Comparison of ENCODE assay signal across 25 cellular contexts in the genomic region with DNA sequence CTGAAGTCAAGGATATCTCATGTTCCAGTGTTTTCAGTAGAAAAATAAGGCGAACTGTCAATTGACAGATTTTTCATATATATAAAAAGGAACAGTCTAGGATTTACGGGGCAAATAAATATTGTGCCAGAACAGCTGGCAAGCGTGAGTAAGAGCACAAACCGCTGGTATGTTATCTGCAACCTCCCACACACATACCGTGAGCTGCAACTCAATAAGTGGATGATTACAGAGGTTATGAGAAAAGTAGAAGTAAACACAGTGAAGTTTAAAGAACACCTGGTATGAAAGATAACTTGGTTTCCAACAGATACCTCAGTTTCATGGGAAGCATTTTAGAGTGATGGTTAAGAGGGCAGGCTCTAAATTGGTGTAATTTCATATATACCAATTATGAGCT.
DNase-seq lines count a peak whose midpoint lies in the region; ATAC-seq, FAIRE-seq and TF ChIP-seq lines count a peak whose summit lies in the region.
"Had no signal": no experiment of that assay in that cellular context is flagged by ENCODE, and none has a peak within 500 bp of the region (broad histone marks: within the 10 kb centered on the region; RNA-seq: fewer than 3 reads in every experiment).

No MANE protein-coding gene starts in this region.

- dilution Hi-C loops in IMR-90 (cut with HindIII; ENCODE audit: low sequenced_read_pairs, unreplicated experiment) = no loop called here

- H4K20me1 ChIP-seq in IMR-90 (ENCODE audit: insufficient read depth, low read length) (no peaks in the 10 kb centered on the region), astrocyte (ENCODE audit: insufficient read depth, low read length) (no peaks in the 10 kb centered on the region), PC-9 (ENCODE audit: insufficient read depth) (no peaks in the 10 kb centered on the region)
- H4K20me1 ChIP-seq: BLaER1 treated with 17β-estradiol and CSF1 and Interleukin-3, amounts not matched to agents 10 nM and 100 nM had no signal

- H4K91ac ChIP-seq in IMR-90 (ENCODE audit: insufficient read depth, low read depth, low read length) = no peak overlapping the region

- peaks cover 3% of the 10 kb centered on the region for H3K27me3 Mint-ChIP-seq in astrocyte (ENCODE audit: low read depth, unreplicated experiment)
- H3K27me3 Mint-ChIP-seq in activated CD4-positive, alpha-beta T cell treated with anti-CD3 and anti-CD28 coated beads, Interleukin-2, amount 10 ng/mL, durations not matched to agents 7 days and 5 days = no peaks in the 10 kb centered on the region

- no peaks in the 10 kb centered on the region for H3K4me1 Mint-ChIP-seq in astrocyte (ENCODE audit: low read depth, unreplicated experiment)
- no peaks in the 10 kb centered on the region for H3K4me1 Mint-ChIP-seq in activated CD4-positive, alpha-beta T cell treated with anti-CD3 and anti-CD28 coated beads, Interleukin-2, amount 10 ng/mL, durations not matched to agents 7 days and 5 days

- no peak overlapping the region for H3K9ac ChIP-seq in IMR-90 (ENCODE audit: low read depth, low read length)
- H3K9ac ChIP-seq in astrocyte (ENCODE audit: low read length) = no peak overlapping the region
- H3K9ac ChIP-seq: BLaER1 treated with 17β-estradiol and CSF1 and Interleukin-3, amounts not matched to agents 10 nM and 100 nM; KMS-11 had no signal

- in situ Hi-C loops in IMR-90 (cut with MboI; ENCODE audit: low sequenced_read_pairs) = no loop called here

- H3K36me3 Mint-ChIP-seq in astrocyte (ENCODE audit: low read depth, unreplicated experiment) = no peaks in the 10 kb centered on the region
- H3K36me3 Mint-ChIP-seq in activated CD4-positive, alpha-beta T cell treated with anti-CD3 and anti-CD28 coated beads, Interleukin-2, amount 10 ng/mL, durations not matched to agents 7 days and 5 days (ENCODE audit: low read depth) = no peaks in the 10 kb centered on the region

- BruUV-seq in IMR-90 (replicated peaks; lab: Mats Ljungman, UMichigan) = no TSS peak
- no TSS peak for BruUV-seq in PC-9 (replicated peaks; lab: Mats Ljungman, UMichigan)

- H3K9me3 Mint-ChIP-seq in astrocyte (ENCODE audit: unreplicated experiment) = no peaks in the 10 kb centered on the region
- H3K9me3 Mint-ChIP-seq in activated CD4-positive, alpha-beta T cell treated with anti-CD3 and anti-CD28 coated beads, Interleukin-2, amount 10 ng/mL, durations not matched to agents 7 days and 5 days = no peaks in the 10 kb centered on the region
- H3K9me3 Mint-ChIP-seq: GM23338 had no signal

- no peak overlapping the region for H2BK20ac ChIP-seq in IMR-90 (ENCODE audit: low read depth, low read length)

- intact Hi-C loops in IMR-90 (cut with micrococcal nuclease) = no loop called here
- intact Hi-C loops in PC-9 (cut with micrococcal nuclease; ENCODE audit: unreplicated experiment) = no loop called here

- no peak for TF ChIP-seq POLR2A in IMR-90 (IDR thresholded peaks at IDR 0.05; ENCODE audit: low read depth, low read length)

- peak; percentile 8 for DNase-seq in COLO829 (ENCODE audit: low spot score)
- DNase-seq in IMR-90 = peak; percentile 65
- DNase-seq in astrocyte (ENCODE audit: low read depth) = peak; percentile 65
- peak; percentile 50 for DNase-seq in left kidney (ENCODE audit: low read depth, low spot score)
- DNase-seq in PC-9 = no peak
- no peak for DNase-seq in NCI-H69 (lab: John Stamatoyannopoulos, UW)
- no peak for DNase-seq in activated CD4-positive, alpha-beta T cell treated with anti-CD3 and anti-CD28 coated beads, Interleukin-2, amount 10 ng/mL, durations not matched to agents 7 days and 5 days
- DNase-seq: activated CD8-positive, alpha-beta memory T cell treated with anti-CD3 and anti-CD28 coated beads, Interleukin-2, amount 50 U/mL, for 4 hours; dermis blood vessel endothelial cell; foreskin melanocyte; GDM1; hippocampal formation; NCI-H2081; stimulated activated CD4-positive, alpha-beta T cell treated with anti-CD3 and anti-CD28 coated beads, Interleukin-2, amount 100 ng/mL, for 24 hours; stimulated activated naive CD4-positive, alpha-beta T cell; SW 1271 had no signal

- TF ChIP-seq RAD21 in IMR-90 (IDR thresholded peaks at IDR 0.05; ENCODE audit: low read length) = no peak

- no peaks in the 10 kb centered on the region for H3K79me1 ChIP-seq in IMR-90 (ENCODE audit: low read depth in 1 of 2, low read length in 2 of 2)

- FAIRE-seq in astrocyte (lab: Jason Lieb, UNC) = no peak
- FAIRE-seq: endothelial cell of umbilical vein, GM19239 had no signal

- H4K8ac ChIP-seq in IMR-90 (ENCODE audit: low read depth in 2 of 2, low read length in 2 of 2) = no peak overlapping the region

- no peak overlapping the region for H4K5ac ChIP-seq in IMR-90 (ENCODE audit: low read depth, low read length)

- H3K79me2 ChIP-seq in astrocyte (ENCODE audit: insufficient read depth, low read length) (no peaks in the 10 kb centered on the region), PC-9 (ENCODE audit: low read depth) (no peaks in the 10 kb centered on the region)

- no CpG with 5 or more reads among the region's 5 CpGs for WGBS in IMR-90 (ENCODE audit: extremely low coverage in 2 of 2, insufficient read length in 1 of 2), 2 experiments

- H3K4me3 Mint-ChIP-seq in astrocyte (ENCODE audit: unreplicated experiment) = no peak overlapping the region
- H3K4me3 Mint-ChIP-seq in activated CD4-positive, alpha-beta T cell treated with anti-CD3 and anti-CD28 coated beads, Interleukin-2, amount 10 ng/mL, durations not matched to agents 7 days and 5 days = no peak overlapping the region
- H3K4me3 Mint-ChIP-seq: GM23338 had no signal

- H3K36me3 ChIP-seq in IMR-90 (ENCODE audit: control insufficient read depth, insufficient read depth, low read length) (no peaks in the 10 kb centered on the region), astrocyte (ENCODE audit: insufficient read depth, low read length) (no peaks in the 10 kb centered on the region), PC-9 (ENCODE audit: low read depth) (no peaks in the 10 kb centered on the region)
- H3K36me3 ChIP-seq: BLaER1 treated with 17β-estradiol and CSF1 and Interleukin-3, amounts not matched to agents 10 nM and 100 nM; breast epithelium; thoracic aorta had no signal

- no peaks in the 10 kb centered on the region for H3K9me2 ChIP-seq in PC-9 (ENCODE audit: insufficient read depth)

- H2BK5ac ChIP-seq in IMR-90 (ENCODE audit: low read depth, low read length, poor library complexity, severe bottlenecking) = no peak overlapping the region

- H3K14ac ChIP-seq in IMR-90 (replicated peaks; ENCODE audit: low read depth, low read length) = no peak overlapping the region

- H3F3A ChIP-seq in PC-9 (ENCODE audit: insufficient read depth, low read depth) = no peaks in the 10 kb centered on the region

- no peak overlapping the region for H3K27ac ChIP-seq in IMR-90 (ENCODE audit: insufficient read depth, low read length)
- no peak overlapping the region for H3K27ac ChIP-seq in astrocyte (ENCODE audit: low read depth, low read length)
- H3K27ac ChIP-seq in PC-9 = no peak overlapping the region
- H3K27ac ChIP-seq: BLaER1 treated with 17β-estradiol and CSF1 and Interleukin-3, amounts not matched to agents 10 nM and 100 nM; breast epithelium; KMS-11; thoracic aorta had no signal

- no peak overlapping the region for H2BK120ac ChIP-seq in IMR-90 (ENCODE audit: low read depth, low read length)

- H3K27me3 ChIP-seq in IMR-90 (ENCODE audit: control insufficient read depth, insufficient read depth, low read length) (no peaks in the 10 kb centered on the region), astrocyte (ENCODE audit: insufficient read depth, low read length) (no peaks in the 10 kb centered on the region), PC-9 (ENCODE audit: insufficient read depth, low read depth) (no peaks in the 10 kb centered on the region)
- H3K27me3 ChIP-seq: BLaER1 treated with 17β-estradiol and CSF1 and Interleukin-3, amounts not matched to agents 10 nM and 100 nM; breast epithelium had no signal

- POLR2A ChIA-PET in IMR-90 (lab: Charles Lee; ENCODE audit: unreplicated experiment) = no interaction called here
- POLR2A ChIA-PET in PC-9 (lab: Charles Lee; ENCODE audit: unreplicated experiment) = no interaction called here
- POLR2A ChIA-PET in activated CD4-positive, alpha-beta T cell treated with anti-CD3 and anti-CD28 coated beads, Interleukin-2, amount 10 ng/mL, durations not matched to agents 7 days and 5 days (lab: Charles Lee) = no interaction called here

- H3K9me3 ChIP-seq in IMR-90 (ENCODE audit: control insufficient read depth, insufficient read depth, low read length) = no peaks in the 10 kb centered on the region
- H3K9me3 ChIP-seq in astrocyte (ENCODE audit: insufficient read depth, low read depth, low read length) = no peaks in the 10 kb centered on the region
- no peaks in the 10 kb centered on the region for H3K9me3 ChIP-seq in PC-9 (ENCODE audit: insufficient read depth, low read depth)
- H3K9me3 ChIP-seq: BLaER1 treated with 17β-estradiol and CSF1 and Interleukin-3, amounts not matched to agents 10 nM and 100 nM; breast epithelium; thoracic aorta had no signal

- H3K4me2 ChIP-seq in IMR-90 (ENCODE audit: low read depth, low read length) (no peak overlapping the region), astrocyte (ENCODE audit: low read length) (no peak overlapping the region), PC-9 (no peak overlapping the region)
- H3K4me2 ChIP-seq: BLaER1 treated with 17β-estradiol and CSF1 and Interleukin-3, amounts not matched to agents 10 nM and 100 nM; GM23338; KMS-11 had no signal

- no peak overlapping the region for H2AK5ac ChIP-seq in IMR-90 (ENCODE audit: low read depth, low read length)

- H3K4ac ChIP-seq in IMR-90 (ENCODE audit: low read depth, low read length) = no peak overlapping the region

- H2AFZ ChIP-seq in IMR-90 (replicated peaks; ENCODE audit: low read length, poor library complexity) (no peak overlapping the region), astrocyte (ENCODE audit: low read depth, low read length) (no peak overlapping the region), PC-9 (no peak overlapping the region)
- H2AFZ ChIP-seq: GM23338 had no signal

- ATAC-seq in IMR-90 (ENCODE audit: low read depth) = peak; percentile 44
- ATAC-seq in GM19395 (IDR thresholded peaks at IDR 0.05; ENCODE audit: unreplicated experiment) = no peak
- ATAC-seq: GM23338, Right ventricle myocardium inferior had no signal

- peaks cover 5% of the 10 kb centered on the region; the same call in 1 of the 2 replicates for H3K9me1 ChIP-seq in IMR-90 (ENCODE audit: insufficient read depth, low read length)

- H3K4me1 ChIP-seq in IMR-90 (ENCODE audit: control insufficient read depth, insufficient read depth, low read length) = peaks cover 1% of the 10 kb centered on the region; the same call in 1 of the 2 replicates
- no peaks in the 10 kb centered on the region for H3K4me1 ChIP-seq in astrocyte (ENCODE audit: insufficient read depth, low read length)
- no peaks in the 10 kb centered on the region for H3K4me1 ChIP-seq in PC-9 (replicated peaks; ENCODE audit: insufficient read depth)
- H3K4me1 ChIP-seq: breast epithelium had no signal

- CTCF ChIA-PET in IMR-90 (lab: Yijun Ruan, JAX) = no interaction called here
- CTCF ChIA-PET in PC-9 (lab: Charles Lee) = no interaction called here
- CTCF ChIA-PET in activated CD4-positive, alpha-beta T cell treated with anti-CD3 and anti-CD28 coated beads, Interleukin-2, amount 10 ng/mL, durations not matched to agents 7 days and 5 days (lab: Charles Lee) = no interaction called here

- no peak overlapping the region for H3K27ac Mint-ChIP-seq in astrocyte (ENCODE audit: unreplicated experiment)
- no peak overlapping the region for H3K27ac Mint-ChIP-seq in activated CD4-positive, alpha-beta T cell treated with anti-CD3 and anti-CD28 coated beads, Interleukin-2, amount 10 ng/mL, durations not matched to agents 7 days and 5 days
- H3K27ac Mint-ChIP-seq: GM23338 had no signal

- TF ChIP-seq CTCF in IMR-90 (conservative IDR thresholded peaks at IDR 0.05; ENCODE audit: low read depth, low read length) = no peak
- no peak for TF ChIP-seq CTCF in astrocyte (IDR thresholded peaks at IDR 0.05; ENCODE audit: insufficient read depth, low read depth, low read length)
- no peak for TF ChIP-seq CTCF in PC-9 (conservative IDR thresholded peaks at IDR 0.05)

- H2AK9ac ChIP-seq in IMR-90 (replicated peaks; ENCODE audit: low read depth, low read length, poor library complexity) = no peak overlapping the region

- no peak overlapping the region for H3K4me3 ChIP-seq in IMR-90 (ENCODE audit: insufficient read depth, low read depth, low read length)
- no peak overlapping the region for H3K4me3 ChIP-seq in astrocyte (ENCODE audit: insufficient read depth, low read depth, low read length)
- H3K4me3 ChIP-seq in PC-9 = no peak overlapping the region
- H3K4me3 ChIP-seq: BLaER1 treated with 17β-estradiol and CSF1 and Interleukin-3, amounts not matched to agents 10 nM and 100 nM; breast epithelium; GM23338; thoracic aorta had no signal

- H2BK15ac ChIP-seq in IMR-90 (ENCODE audit: low read depth, low read length) = no peak overlapping the region

- no peak overlapping the region for H3K23ac ChIP-seq in IMR-90 (ENCODE audit: low read depth, low read length)

- H3K56ac ChIP-seq in IMR-90 (ENCODE audit: extremely low read depth, insufficient read depth, low read length) = no peak overlapping the region

- no peak overlapping the region for H3K18ac ChIP-seq in IMR-90 (ENCODE audit: low read depth, low read length)

Comparison
In these comparisons a context has a peak if more than half of its experiments do, and no peak if none do; other contexts are left out.
1. DNase-seq: peak in COLO829 (single experiment), IMR-90 (single experiment), astrocyte (single experiment) and left kidney (single experiment); none in PC-9 (0 of 2), NCI-H69 (single experiment) and activated CD4-positive, alpha-beta T cell treated with anti-CD3 and anti-CD28 coated beads, Interleukin-2, amount 10 ng/mL, durations not matched to agents 7 days and 5 days (single experiment).